Comparison of ENCODE assay signal across 16 cellular contexts in genomic region chr6:154614641-154615040, GRCh38.
"Had no signal": no experiment of that assay in that cellular context is flagged by ENCODE, and none has a peak within 500 bp of the region (broad histone marks: within the 10 kb centered on the region; RNA-seq: fewer than 3 reads in every experiment).

No MANE protein-coding gene starts in this region.

- H3K4me1 ChIP-seq: lower lobe of right lung had no signal

- H3K27me3 ChIP-seq: cardiac muscle cell, gastroesophageal sphincter, neutrophil, pancreas, sigmoid colon, thyroid gland had no signal

- DNase-seq: activated CD4-positive, alpha-beta T cell treated with anti-CD3 and anti-CD28 coated beads, Interleukin-2, amount 50 U/mL, for 4 hours; amniotic stem cell; endodermal cell; lower lobe of right lung; natural killer cell; pancreas; sigmoid colon; stimulated activated CD4-positive, alpha-beta T cell treated with anti-CD3 and anti-CD28 coated beads, Interleukin-12 subunit alpha, Interleukin-12 subunit beta, amount 100 ng/mL, for 4 hours; stimulated activated CD4-positive, alpha-beta T cell treated with anti-CD3 and anti-CD28 coated beads, Interleukin-1b, Interleukin-23, amount 100 ng/mL, for 48 hours; stimulated activated CD8-positive, alpha-beta memory T cell treated with anti-CD3 and anti-CD28 coated beads, Interleukin-4, amount 100 ng/mL, for 48 hours; stimulated activated naive CD4-positive, alpha-beta T cell; thyroid gland; WERI-Rb-1 had no signal

- H3K9me3 ChIP-seq: gastroesophageal sphincter, lower lobe of right lung, neutrophil, pancreas, sigmoid colon, thyroid gland had no signal

- FAIRE-seq: pancreas had no signal

- H3K27ac ChIP-seq: cardiac muscle cell, gastroesophageal sphincter, lower lobe of right lung, neutrophil, sigmoid colon, thyroid gland, WERI-Rb-1 had no signal

- ATAC-seq: gastroesophageal sphincter, lower lobe of right lung, natural killer cell had no signal

- H3K4me3 ChIP-seq: cardiac muscle cell, gastroesophageal sphincter, lower lobe of right lung, sigmoid colon, thyroid gland had no signal

- H3K36me3 ChIP-seq: cardiac muscle cell, gastroesophageal sphincter, lower lobe of right lung, neutrophil, pancreas, sigmoid colon, thyroid gland, WERI-Rb-1 had no signal
